Comparison of ENCODE assay signal across 20 cellular contexts in genomic region chr1:183251959-183252450, GRCh38.
"Had no signal": no experiment of that assay in that cellular context is flagged by ENCODE, and none has a peak within 500 bp of the region (broad histone marks: within the 10 kb centered on the region; RNA-seq: fewer than 3 reads in every experiment).

No MANE protein-coding gene starts in this region.

- H3K27ac Mint-ChIP-seq: activated CD4-positive, alpha-beta T cell treated with anti-CD3 and anti-CD28 coated beads for 36 hours; activated naive CD4-positive, alpha-beta T cell treated with anti-CD3 and anti-CD28 coated beads, Interleukin-2, amount 50 U/mL, for 72 hours; activated T-helper 1 cell treated with anti-CD3 and anti-CD28 coated beads, Interleukin-12 subunit alpha, Interleukin-12 subunit beta, Interleukin-2, Interleukin-4 antibody, amounts not matched to agents 30 ng/mL and 10 ng/mL and 1 ng/mL, durations not matched to agents 14 hours and 24 hours and 36 hours; effector memory CD8-positive, alpha-beta T cell; neural progenitor cell; WTC11 had no signal

- H3K27ac ChIP-seq: adrenal gland, cardiac muscle cell, lower lobe of right lung, neural progenitor cell, parathyroid adenoma, transverse colon had no signal

- DNase-seq: activated CD4-positive, alpha-beta T cell treated with anti-CD3 and anti-CD28 coated beads for 36 hours; activated CD4-positive, alpha-beta T cell treated with anti-CD3 and anti-CD28 coated beads, Interleukin-2, amount 50 U/mL, for 48 hours; activated gamma-delta T cell treated with Interleukin-2 at 50 U/mL for 16 hours; activated T-cell treated with anti-CD3 and anti-CD28 coated beads for 4 hours; adrenal gland; dermis blood vessel endothelial cell; effector memory CD8-positive, alpha-beta T cell; foreskin melanocyte; glutamatergic neuron; hypothalamus; lower lobe of right lung; stimulated activated naive CD8-positive, alpha-beta T cell treated with anti-CD3 and anti-CD28 coated beads, Interleukin-15, Interleukin-2, amounts not matched to agents 100 U/mL and 50 U/mL, for 24 hours; transverse colon had no signal

- H3K4me3 ChIP-seq: adrenal gland, cardiac muscle cell, lower lobe of right lung, neural progenitor cell, transverse colon had no signal

- H2AFZ ChIP-seq: neural progenitor cell, parathyroid adenoma had no signal

- FAIRE-seq: keratinocyte had no signal

- H3K9ac ChIP-seq: neural progenitor cell, parathyroid adenoma had no signal

- H3K79me2 ChIP-seq: parathyroid adenoma had no signal

- H3K4me3 Mint-ChIP-seq: activated CD4-positive, alpha-beta T cell treated with anti-CD3 and anti-CD28 coated beads for 36 hours; activated T-helper 1 cell treated with anti-CD3 and anti-CD28 coated beads, Interleukin-12 subunit alpha, Interleukin-12 subunit beta, Interleukin-2, Interleukin-4 antibody, amounts not matched to agents 30 ng/mL and 10 ng/mL and 1 ng/mL, durations not matched to agents 14 hours and 24 hours and 36 hours; effector memory CD8-positive, alpha-beta T cell; neural progenitor cell; WTC11 had no signal

- H3K9me3 Mint-ChIP-seq: activated naive CD4-positive, alpha-beta T cell treated with anti-CD3 and anti-CD28 coated beads, Interleukin-2, amount 50 U/mL, for 72 hours; activated T-helper 1 cell treated with anti-CD3 and anti-CD28 coated beads, Interleukin-12 subunit alpha, Interleukin-12 subunit beta, Interleukin-2, Interleukin-4 antibody, amounts not matched to agents 30 ng/mL and 10 ng/mL and 1 ng/mL, durations not matched to agents 14 hours and 24 hours and 36 hours had no signal

- H3K27me3 ChIP-seq: adrenal gland, cardiac muscle cell, neural progenitor cell, transverse colon had no signal

- H3K4me2 ChIP-seq: neural progenitor cell had no signal

- H3K36me3 ChIP-seq: adrenal gland, cardiac muscle cell, lower lobe of right lung, neural progenitor cell, transverse colon had no signal

- H3K36me3 Mint-ChIP-seq: activated naive CD4-positive, alpha-beta T cell treated with anti-CD3 and anti-CD28 coated beads, Interleukin-2, amount 50 U/mL, for 72 hours had no signal

- H3K4me1 ChIP-seq: adrenal gland, lower lobe of right lung, neural progenitor cell, parathyroid adenoma, transverse colon had no signal

- H3K4me1 Mint-ChIP-seq: activated CD4-positive, alpha-beta T cell treated with anti-CD3 and anti-CD28 coated beads for 36 hours; neural progenitor cell had no signal

- ATAC-seq: activated CD4-positive, alpha-beta T cell treated with anti-CD3 and anti-CD28 coated beads for 36 hours; activated naive CD4-positive, alpha-beta T cell treated with anti-CD3 and anti-CD28 coated beads, Interleukin-2, amount 50 U/mL, for 72 hours; effector memory CD8-positive, alpha-beta T cell; lower lobe of right lung; WTC11 had no signal
